ENCODE assay signal across 18 cellular contexts in the genomic region with DNA sequence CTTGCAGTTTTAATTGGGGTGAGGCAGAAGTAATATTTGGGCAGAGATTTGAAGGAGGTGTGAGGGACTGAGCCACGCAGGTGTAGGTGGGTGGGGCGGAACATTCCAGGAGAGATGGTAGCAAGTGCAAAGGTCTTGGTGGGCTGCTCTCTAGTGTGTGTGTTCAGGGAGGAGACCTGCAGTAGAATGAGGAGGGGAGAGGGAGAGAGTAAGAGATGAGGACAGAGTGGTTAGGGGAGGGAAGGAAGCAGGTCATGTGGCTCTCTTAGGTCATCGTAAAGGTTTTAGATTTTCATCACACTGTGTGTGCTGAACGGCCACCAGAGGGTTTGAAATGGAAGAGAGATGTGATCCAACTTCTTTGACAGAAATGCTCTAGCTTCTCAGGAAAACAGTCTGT.
"Had no signal": no experiment of that assay in that cellular context is flagged by ENCODE, and none has a peak within 500 bp of the region (broad histone marks: within the 10 kb centered on the region; RNA-seq: fewer than 3 reads in every experiment).

No MANE protein-coding gene starts in this region.

- H3K4me1 Mint-ChIP-seq: activated CD8-positive, alpha-beta memory T cell treated with anti-CD3 and anti-CD28 coated beads, Interleukin-2, amount 10 ng/mL, durations not matched to agents 7 days and 5 days; activated naive CD4-positive, alpha-beta T cell treated with anti-CD3 and anti-CD28 coated beads, Interleukin-2, amount 50 U/mL, for 24 hours; central memory CD8-positive, alpha-beta T cell; immature natural killer cell had no signal

- ATAC-seq: activated CD8-positive, alpha-beta memory T cell treated with anti-CD3 and anti-CD28 coated beads, Interleukin-2, amount 10 ng/mL, durations not matched to agents 7 days and 5 days; body of pancreas; effector memory CD8-positive, alpha-beta T cell; mucosa of descending colon; naive thymus-derived CD8-positive, alpha-beta T cell; stimulated activated naive CD8-positive, alpha-beta T cell treated with anti-CD3 and anti-CD28 coated beads, Interleukin-15, Interleukin-2, amounts not matched to agents 100 U/mL and 50 U/mL, for 24 hours; upper lobe of right lung had no signal

- DNase-seq: activated CD4-positive, alpha-beta T cell treated with anti-CD3 and anti-CD28 coated beads, Interleukin-2, amount 50 U/mL, for 48 hours; activated CD8-positive, alpha-beta memory T cell treated with anti-CD3 and anti-CD28 coated beads, Interleukin-2, amount 10 ng/mL, durations not matched to agents 7 days and 5 days; activated effector memory CD4-positive, alpha-beta T cell treated with Interleukin-2 at 50 U/mL for 16 hours; activated T-cell treated with anti-CD3 and anti-CD28 coated beads, Interleukin-2, amount 50 U/mL, for 24 hours; body of pancreas; effector memory CD8-positive, alpha-beta T cell; erythroblast; immature natural killer cell; mucosa of descending colon; naive thymus-derived CD8-positive, alpha-beta T cell; nucleus accumbens; stimulated activated CD4-positive, alpha-beta T cell treated with anti-CD3 and anti-CD28 coated beads, Interleukin-2, amount 100 ng/mL, for 48 hours; stimulated activated CD8-positive, alpha-beta memory T cell treated with anti-CD3 and anti-CD28 coated beads, Interleukin-4, amount 100 ng/mL, for 48 hours; stimulated activated naive CD8-positive, alpha-beta T cell treated with anti-CD3 and anti-CD28 coated beads, Interleukin-15, Interleukin-2, amounts not matched to agents 100 U/mL and 50 U/mL, for 24 hours; upper lobe of right lung had no signal

- H3K27ac Mint-ChIP-seq: activated CD8-positive, alpha-beta memory T cell treated with anti-CD3 and anti-CD28 coated beads, Interleukin-2, amount 10 ng/mL, durations not matched to agents 7 days and 5 days; activated naive CD4-positive, alpha-beta T cell treated with anti-CD3 and anti-CD28 coated beads, Interleukin-2, amount 50 U/mL, for 24 hours; activated T-cell treated with anti-CD3 and anti-CD28 coated beads, Interleukin-2, amount 50 U/mL, for 24 hours; effector memory CD8-positive, alpha-beta T cell; immature natural killer cell; naive thymus-derived CD8-positive, alpha-beta T cell; T-helper 1 cell treated with Interleukin-12 subunit alpha and Interleukin-12 subunit beta and Interleukin-4 antibody, amounts not matched to agents 30 μg/mL and 1 μg/mL, for 36 hours had no signal

- H3K9me3 Mint-ChIP-seq: activated naive CD4-positive, alpha-beta T cell treated with anti-CD3 and anti-CD28 coated beads, Interleukin-2, amount 50 U/mL, for 24 hours; activated T-cell treated with anti-CD3 and anti-CD28 coated beads, Interleukin-2, amount 50 U/mL, for 24 hours; central memory CD8-positive, alpha-beta T cell; effector memory CD8-positive, alpha-beta T cell; T-helper 1 cell treated with Interleukin-12 subunit alpha and Interleukin-12 subunit beta and Interleukin-4 antibody, amounts not matched to agents 30 μg/mL and 1 μg/mL, for 36 hours had no signal

- H3K36me3 Mint-ChIP-seq: activated CD8-positive, alpha-beta memory T cell treated with anti-CD3 and anti-CD28 coated beads, Interleukin-2, amount 10 ng/mL, durations not matched to agents 7 days and 5 days; activated naive CD4-positive, alpha-beta T cell treated with anti-CD3 and anti-CD28 coated beads, Interleukin-2, amount 50 U/mL, for 24 hours; immature natural killer cell; naive thymus-derived CD8-positive, alpha-beta T cell had no signal

- H3K4me3 Mint-ChIP-seq: activated CD8-positive, alpha-beta memory T cell treated with anti-CD3 and anti-CD28 coated beads, Interleukin-2, amount 10 ng/mL, durations not matched to agents 7 days and 5 days; activated naive CD4-positive, alpha-beta T cell treated with anti-CD3 and anti-CD28 coated beads, Interleukin-2, amount 50 U/mL, for 24 hours; activated T-cell treated with anti-CD3 and anti-CD28 coated beads, Interleukin-2, amount 50 U/mL, for 24 hours; central memory CD8-positive, alpha-beta T cell; effector memory CD8-positive, alpha-beta T cell; immature natural killer cell; naive thymus-derived CD8-positive, alpha-beta T cell; T-helper 1 cell treated with Interleukin-12 subunit alpha and Interleukin-12 subunit beta and Interleukin-4 antibody, amounts not matched to agents 30 μg/mL and 1 μg/mL, for 36 hours had no signal
